Comparison of ENCODE assay signal across 24 cellular contexts in genomic region chr10:128642502-128642901, GRCh38.
"Had no signal": no experiment of that assay in that cellular context is flagged by ENCODE, and none has a peak within 500 bp of the region (broad histone marks: within the 10 kb centered on the region; RNA-seq: fewer than 3 reads in every experiment).

No MANE protein-coding gene starts in this region.

- ATAC-seq: activated CD4-positive, CD25-positive, alpha-beta regulatory T cell treated with anti-CD3 and anti-CD28 coated beads, Interleukin-2, amount 50 U/mL, for 24 hours; activated CD8-positive, alpha-beta memory T cell treated with anti-CD3 and anti-CD28 coated beads, Interleukin-2, amount 10 ng/mL, durations not matched to agents 7 days and 5 days; activated CD8-positive, alpha-beta T cell treated with anti-CD3 and anti-CD28 coated beads for 36 hours; body of pancreas; foreskin keratinocyte; pancreas; psoas muscle had no signal

- H3K4me3 ChIP-seq: body of pancreas, cardiac muscle cell, hepatocyte, left ventricle myocardium inferior, pancreas, psoas muscle, right atrium auricular region, suprapubic skin, tibial nerve, uterus had no signal

- H3K9me3 ChIP-seq: body of pancreas, pancreas, psoas muscle, right atrium auricular region, uterus had no signal

- H3K36me3 ChIP-seq: cardiac muscle cell, left ventricle myocardium inferior, pancreas, right atrium auricular region, suprapubic skin, tibial nerve, uterus had no signal

- H3K4me2 ChIP-seq: hepatocyte had no signal

- DNase-seq: activated CD4-positive, alpha-beta T cell treated with anti-CD3 and anti-CD28 coated beads, Interleukin-2, amount 10 ng/mL, durations not matched to agents 24 days and 14 days; activated CD8-positive, alpha-beta memory T cell treated with anti-CD3 and anti-CD28 coated beads, Interleukin-2, amount 10 ng/mL, durations not matched to agents 7 days and 5 days; activated CD8-positive, alpha-beta T cell treated with anti-CD3 and anti-CD28 coated beads for 36 hours; activated gamma-delta T cell; activated naive CD4-positive, alpha-beta T cell treated with anti-CD3 and anti-CD28 coated beads, Interleukin-2, amount 50 U/mL, for 16 hours; activated naive CD8-positive, alpha-beta T cell treated with anti-CD3 and anti-CD28 coated beads, Interleukin-2, amount 50 U/mL, for 24 hours; activated T-cell treated with anti-CD3 and anti-CD28 coated beads for 4 hours; body of pancreas; erythroblast; foreskin keratinocyte; immature natural killer cell; left ventricle myocardium inferior; pancreas; psoas muscle; stimulated activated CD4-positive, alpha-beta T cell treated with anti-CD3 and anti-CD28 coated beads, Interleukin-12 subunit alpha, Interleukin-12 subunit beta, amount 100 ng/mL, for 4 hours; uterus had no signal

- H2AFZ ChIP-seq: hepatocyte had no signal

- H3K27ac ChIP-seq: body of pancreas, cardiac muscle cell, foreskin keratinocyte, hepatocyte, left ventricle myocardium inferior, pancreas, psoas muscle, right atrium auricular region, suprapubic skin, tibial nerve, uterus, VCaP had no signal

- H3K27me3 ChIP-seq: cardiac muscle cell, foreskin keratinocyte, hepatocyte, right atrium auricular region, suprapubic skin, tibial nerve, uterus had no signal

- H3K79me2 ChIP-seq: hepatocyte had no signal

- FAIRE-seq: endometrium, pancreas had no signal

- H3K4me1 ChIP-seq: body of pancreas, foreskin keratinocyte, left ventricle myocardium inferior, pancreas, psoas muscle, right atrium auricular region, suprapubic skin, tibial nerve, uterus had no signal
